ENCODE assay signal across 8 cellular contexts in the genomic region with DNA sequence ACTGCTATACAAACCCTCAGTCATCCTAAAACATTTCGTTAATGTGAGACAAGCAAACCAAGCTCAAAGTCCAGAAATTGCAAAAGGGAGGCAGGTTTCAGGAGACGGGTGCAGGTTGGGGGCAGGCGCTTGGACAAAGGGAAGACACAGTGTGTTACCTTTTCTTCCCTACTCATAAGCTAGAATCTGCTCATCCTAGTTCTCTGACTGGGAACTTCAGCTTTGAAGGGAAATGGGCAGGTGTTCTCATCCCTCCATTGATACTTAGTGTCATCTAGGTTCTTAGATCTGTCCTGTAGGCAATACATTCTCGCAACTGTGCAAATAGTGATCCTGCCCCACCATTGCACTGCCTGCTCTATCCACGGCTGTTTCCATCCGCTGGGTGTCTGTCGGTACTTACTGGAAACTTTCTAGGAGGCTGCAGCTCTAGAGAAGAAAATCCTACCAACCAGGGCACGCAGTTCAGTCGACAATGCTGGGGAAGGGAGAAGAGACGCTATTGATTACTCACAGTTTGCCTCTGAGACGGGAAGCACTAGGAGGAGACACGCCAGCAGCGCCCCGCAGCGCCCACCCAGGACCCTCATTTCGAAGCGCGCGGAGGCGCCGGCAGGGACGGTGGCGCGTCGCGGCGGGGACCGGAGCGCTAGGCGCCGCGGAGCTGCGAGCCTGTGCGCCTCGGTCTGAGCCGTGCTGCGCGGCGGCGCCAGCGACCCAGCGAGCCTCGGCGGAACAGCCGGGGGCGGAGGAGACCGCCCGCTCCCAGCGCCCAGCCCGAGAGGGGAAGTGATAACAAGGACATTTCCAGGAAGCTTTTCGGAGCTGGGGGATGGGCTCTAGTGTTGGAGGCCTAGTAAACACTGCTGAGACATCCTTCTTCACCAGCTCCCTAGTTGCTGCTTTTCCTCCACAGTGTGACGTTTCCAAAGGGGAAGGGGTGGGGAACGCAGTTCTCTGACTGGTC. TPM values are rescaled to one million over a fixed set of nuclear protein-coding genes. Genes with fewer than 3 reads are reported as not detected.
A peak's percentile ranks its signal among the peaks of the same experiment; 100 is the strongest.
DNase-seq lines count a peak whose midpoint lies in the region; ATAC-seq, FAIRE-seq and TF ChIP-seq lines count a peak whose summit lies in the region.

TSS of gene PROS1 (minus strand) at position 737 of the 967 bp plus-strand sequence. CDS start at position 590, 147 bp downstream.

- DNase-seq in NCI-H2171 (lab: John Stamatoyannopoulos, UW) (peak; percentile 9), activated B cell treated with CpG ODN at 0.5 μM for 24 hours (peak; percentile 38), choroid plexus epithelial cell (ENCODE audit: low read depth) (peak; percentile 89), islet precursor cell (peak; percentile 90), small intestine (peak; percentile 66)

- intact Hi-C loops in activated B cell treated with CpG ODN at 0.5 μM for 24 hours (cut with micrococcal nuclease), result no loop called here

- ATAC-seq in GM18502 (IDR thresholded peaks at IDR 0.05; ENCODE audit: poor library complexity, unreplicated experiment) (peak; percentile 89), HG02981 (IDR thresholded peaks at IDR 0.05; ENCODE audit: unreplicated experiment) (peak; percentile 84), activated B cell treated with CpG ODN at 0.5 μM for 24 hours (ENCODE audit: low read depth) (peak; percentile 94)

- FAIRE-seq in small intestine (lab: Jason Lieb, UNC), result no peak

- H3K27me3 Mint-ChIP-seq in activated B cell treated with CpG ODN at 0.5 μM for 24 hours, result peaks cover 15% of the 10 kb centered on the region

- CTCF ChIA-PET in activated B cell treated with CpG ODN at 0.5 μM for 24 hours (lab: Charles Lee), result no interaction called here

- H3K4me3 ChIP-seq in choroid plexus epithelial cell (ENCODE audit: low read depth, low read length) (peak within 1 kb of the TSS; percentile 66), small intestine (ENCODE audit: low read depth in 1 of 2, low read length in 2 of 2) (peak within 1 kb of the TSS; percentile 14 to 63)

- TF ChIP-seq CTCF in 22Rv1 (IDR thresholded peaks at IDR 0.05), result peak; percentile 23; the same call in 1 of the 2 replicates
- TF ChIP-seq CTCF in activated B cell treated with CpG ODN at 0.5 μM for 24 hours (IDR thresholded peaks at IDR 0.05), result no peak
- TF ChIP-seq CTCF in choroid plexus epithelial cell (conservative IDR thresholded peaks at IDR 0.05; ENCODE audit: low read depth, low read length), result no peak

- peak within 1 kb of the TSS; percentile 84 for H3K4me3 Mint-ChIP-seq in activated B cell treated with CpG ODN at 0.5 μM for 24 hours

- 1% methylated on average over 50 to 53 of the region's 53 CpGs for WGBS in small intestine, 3 donors

- H3K36me3 ChIP-seq in small intestine (ENCODE audit: control insufficient read depth in 2 of 2, insufficient read depth in 2 of 2, low read length in 2 of 2), result no peaks in the 10 kb centered on the region

- no peaks in the 10 kb centered on the region for H3K9me3 ChIP-seq in small intestine (ENCODE audit: control insufficient read depth, low read depth)

- H3K27ac ChIP-seq in 22Rv1 (peak within 1 kb of the TSS; percentile 83), small intestine (ENCODE audit: low read depth in 1 of 2, low read length in 1 of 2) (peak within 1 kb of the TSS; percentile 66 to 96)

- H3K36me3 Mint-ChIP-seq in activated B cell treated with CpG ODN at 0.5 μM for 24 hours (ENCODE audit: low read depth), result no peaks in the 10 kb centered on the region

- no peaks in the 10 kb centered on the region for H3K4me1 ChIP-seq in small intestine (ENCODE audit: control insufficient read depth in 2 of 2, insufficient read depth in 1 of 2, low read depth in 1 of 2, low read length in 1 of 2)

- no peaks in the 10 kb centered on the region for H3K9me3 Mint-ChIP-seq in activated B cell treated with CpG ODN at 0.5 μM for 24 hours

- H3K4me1 Mint-ChIP-seq in activated B cell treated with CpG ODN at 0.5 μM for 24 hours, result peaks cover 11% of the 10 kb centered on the region

- no peak within 1 kb of the TSS for H3K27ac Mint-ChIP-seq in activated B cell treated with CpG ODN at 0.5 μM for 24 hours

- POLR2A ChIA-PET in activated B cell treated with CpG ODN at 0.5 μM for 24 hours (lab: Charles Lee), result no interaction called here

- H3K27me3 ChIP-seq in small intestine (ENCODE audit: control insufficient read depth in 2 of 2, insufficient read depth in 2 of 2, low read length in 2 of 2), result no peaks in the 10 kb centered on the region

RNA-seq across cellular contexts. Expression of gene PROS1, which starts in this region (rescaled TPM):
- not detected in 2 replicates for total RNA-seq in activated B cell treated with CpG ODN at 0.5 μM for 24 hours
- polyA plus RNA-seq in small intestine, result 10 to 100 TPM in 1 of 3 donors, 1 to 10 TPM in 2; 1.1 to 26.1 (median 2.2) TPM

Comparison
In these comparisons a context has a peak if more than half of its experiments do, and no peak if none do; other contexts are left out.
1. Peak in every context shown above with its lines: DNase-seq, ATAC-seq, H3K4me3 ChIP-seq and H3K27ac ChIP-seq.
2. Peak in DNase-seq and ATAC-seq in activated B cell treated with CpG ODN at 0.5 μM for 24 hours; RNA of the gene not detected or under 1 TPM.
3. DNase-seq: peak in every context shown above with its lines; median percentile 90 in islet precursor cell; 89 in choroid plexus epithelial cell; 66 in small intestine; 38 in activated B cell treated with CpG ODN at 0.5 μM for 24 hours; 9 in NCI-H2171.